Comparison of ENCODE assay signal across 1 cellular context in genomic region chr14:21024668-21025373, GRCh38.
TF ChIP-seq lines count a peak whose summit lies in the region.

TSS of gene NDRG2 (minus strand) at chr14:21025061. CDS start at chr14:21023315, 1,746 bp downstream.

TF ChIP-seq in HepG2, 621 proteins besides CTCF, POLR2A, EP300 and RAD21 (continued from another document and continues in another):
- TF ChIP-seq ARHGAP35 (CRISPR knock-in tag; IDR thresholded peaks at IDR 0.05; ENCODE audit: borderline replicate concordance): peak; percentile 85; the same call in 1 of the 2 replicates
- peak; percentile 60; the same call in 1 of the 2 replicates for TF ChIP-seq RXRA (CRISPR knock-in tag; IDR thresholded peaks at IDR 0.05)
- no peak; the same call in 1 of the 2 replicates for TF ChIP-seq ZFP41 (CRISPR knock-in tag; IDR thresholded peaks at IDR 0.05; ENCODE audit: borderline replicate concordance)
- peak; percentile 57 for TF ChIP-seq ZNF12 (CRISPR knock-in tag; IDR thresholded peaks at IDR 0.05)
- peak; percentile 98 for TF ChIP-seq ZNF281 (CRISPR knock-in tag; IDR thresholded peaks at IDR 0.05; ENCODE audit: borderline replicate concordance)
- no peak for TF ChIP-seq ZNF460 (CRISPR knock-in tag; IDR thresholded peaks at IDR 0.05; ENCODE audit: borderline replicate concordance)
- TF ChIP-seq MAFF (IDR thresholded peaks at IDR 0.05; ENCODE audit: low read depth, low read length): no peak
- no peak for TF ChIP-seq ZNF619 (CRISPR knock-in tag; IDR thresholded peaks at IDR 0.05)
- peak; percentile 73; the same call in 1 of the 2 replicates for TF ChIP-seq ZNF367 (CRISPR knock-in tag; IDR thresholded peaks at IDR 0.05; ENCODE audit: borderline replicate concordance)
- TF ChIP-seq MXD4 (CRISPR knock-in tag; IDR thresholded peaks at IDR 0.05): 0 out of 2 replicates have a peak, but pooled peaks have one; percentile 71
- peak; percentile 86 for TF ChIP-seq TAF1 (CRISPR knock-in tag; IDR thresholded peaks at IDR 0.05)
- no peak for TF ChIP-seq ZMYM3 (CRISPR knock-in tag; IDR thresholded peaks at IDR 0.05)
- TF ChIP-seq ZNF878 (CRISPR knock-in tag; IDR thresholded peaks at IDR 0.05): no peak
- TF ChIP-seq ZMYM2 (CRISPR knock-in tag; IDR thresholded peaks at IDR 0.05): no peak
- peak; percentile 79 for TF ChIP-seq IRF9 (CRISPR knock-in tag; IDR thresholded peaks at IDR 0.05; ENCODE audit: borderline replicate concordance)
- peak; percentile 53 for TF ChIP-seq ZBTB42 (CRISPR knock-in tag; IDR thresholded peaks at IDR 0.05)
- TF ChIP-seq NFAT5 (CRISPR knock-in tag; IDR thresholded peaks at IDR 0.05): peak; percentile 80; the same call in 1 of the 2 replicates
- no peak for TF ChIP-seq FOXO4 (CRISPR knock-in tag; conservative IDR thresholded peaks at IDR 0.05)
- peak; percentile 82 for TF ChIP-seq PATZ1 (CRISPR knock-in tag; IDR thresholded peaks at IDR 0.05)
- peak; percentile 94 for TF ChIP-seq ZMAT3 (CRISPR knock-in tag; conservative IDR thresholded peaks at IDR 0.05)
- peak; percentile 63; the same call in 1 of the 2 replicates for TF ChIP-seq ATF2 (CRISPR knock-in tag; IDR thresholded peaks at IDR 0.05)
- TF ChIP-seq TCF12 (IDR thresholded peaks at IDR 0.05): no peak
- peak; percentile 81 for TF ChIP-seq TCF12 (CRISPR knock-in tag; IDR thresholded peaks at IDR 0.05)
- peak; percentile 65 for TF ChIP-seq MAX (IDR thresholded peaks at IDR 0.05)
- TF ChIP-seq HNRNPH1 (optimal IDR thresholded peaks at IDR 0.05; ENCODE audit: low read depth, low read length): no peak
- TF ChIP-seq ZNF256 (CRISPR knock-in tag; conservative IDR thresholded peaks at IDR 0.05): 0 out of 2 replicates have a peak, but pooled peaks have one; percentile 65
- no peak for TF ChIP-seq CERS6 (CRISPR knock-in tag; IDR thresholded peaks at IDR 0.05)
- TF ChIP-seq ZNF558 (CRISPR knock-in tag; IDR thresholded peaks at IDR 0.05; ENCODE audit: borderline replicate concordance): peak; percentile 24; the same call in 1 of the 2 replicates
- no peak for TF ChIP-seq ZBTB44 (CRISPR knock-in tag; IDR thresholded peaks at IDR 0.05)
- TF ChIP-seq ZNF564 (CRISPR knock-in tag; IDR thresholded peaks at IDR 0.05): peak; percentile 79; the same call in 1 of the 2 replicates
- TF ChIP-seq GMEB1 (CRISPR knock-in tag; IDR thresholded peaks at IDR 0.05; ENCODE audit: borderline replicate concordance): no peak
- 0 out of 2 replicates have a peak, but pooled peaks have one; percentile 20 for TF ChIP-seq SIX4 (CRISPR knock-in tag; IDR thresholded peaks at IDR 0.05)
- TF ChIP-seq PHF20 (CRISPR knock-in tag; IDR thresholded peaks at IDR 0.05): peak; percentile 58; the same call in 1 of the 2 replicates
- TF ChIP-seq HOMEZ (CRISPR knock-in tag; IDR thresholded peaks at IDR 0.05; ENCODE audit: low read depth): no peak
